ENCODE assay signal across 8 cellular contexts in the genomic region with DNA sequence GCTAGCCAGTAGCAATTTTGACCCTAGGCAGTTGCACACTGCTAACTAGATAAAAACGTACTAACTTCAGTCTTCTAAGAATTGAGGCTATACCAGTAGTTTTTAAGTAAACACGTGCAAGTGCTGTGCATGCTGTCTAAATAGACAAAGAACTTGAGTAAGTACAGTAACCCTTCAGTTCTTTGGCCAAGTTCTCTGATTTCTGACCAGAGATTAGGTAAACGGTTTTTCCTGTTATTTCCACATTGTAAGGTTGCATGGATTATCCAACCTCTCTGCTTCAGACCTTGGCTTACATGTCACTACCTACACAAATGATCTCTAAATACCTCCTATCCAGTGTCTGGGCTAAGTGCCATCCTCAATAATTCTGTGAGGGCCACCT. TPM values are rescaled to one million over a fixed set of nuclear protein-coding genes. Genes with fewer than 3 reads are reported as not detected.
A peak's percentile ranks its signal among the peaks of the same experiment; 100 is the strongest.
DNase-seq lines count a peak whose midpoint lies in the region; ATAC-seq and TF ChIP-seq lines count a peak whose summit lies in the region.

No MANE protein-coding gene starts in this region.

- 26 to 28% methylated on average over 3 of the region's 3 CpGs for WGBS in endodermal cell (ENCODE audit: insufficient coverage in 1 of 2, insufficient read length in 1 of 2), 2 experiments

- DNase-seq in CD8-positive, alpha-beta memory T cell, result no peak
- DNase-seq in NT2/D1 (ENCODE audit: low read depth, low spot score) (no peak), endodermal cell (no peak), foreskin melanocyte (no peak), OCI-M2 (lab: John Stamatoyannopoulos, UW; ENCODE audit: unreplicated experiment) (no peak), GOT3 (lab: John Stamatoyannopoulos, UW) (no peak)

- ATAC-seq in GM21786 (IDR thresholded peaks at IDR 0.05; ENCODE audit: unreplicated experiment), result no peak

- peak overlapping the region; percentile 21 for H3K27ac ChIP-seq in CD8-positive, alpha-beta memory T cell (ENCODE audit: low read depth, low read length)
- H3K27ac ChIP-seq in endodermal cell (ENCODE audit: low read depth, low read length) (peak overlapping the region; percentile 88), neutrophil (peak overlapping the region; percentile 81)

- CTCF ChIA-PET in CD8-positive, alpha-beta memory T cell (lab: Charles Lee), result interaction anchor here (0.8 to 3.5 kb wide), 35 partner anchors 10 to 623 kb away, joined by 3 to 69 read pairs (median 6); partner anchors contain the start of genes ACAP2, LSG1 and PPP1R2

- peaks cover 0 to 7% (median 0%) of the 10 kb centered on the region in 3 donors for H3K36me3 Mint-ChIP-seq in CD8-positive, alpha-beta memory T cell
- peaks cover 20% of the 10 kb centered on the region for H3K36me3 Mint-ChIP-seq in endodermal cell (ENCODE audit: low read depth)

- H3K4me3 ChIP-seq in CD8-positive, alpha-beta memory T cell (ENCODE audit: low read length), result peak overlapping the region; percentile 85
- peak overlapping the region; percentile 88 for H3K4me3 ChIP-seq in NT2/D1 (ENCODE audit: insufficient read length, low read depth)
- H3K4me3 ChIP-seq in endodermal cell (ENCODE audit: low read length), result peak overlapping the region; percentile 87
- H3K4me3 ChIP-seq in neutrophil (ENCODE audit: low read depth in 1 of 2, low read length in 1 of 2), result peak overlapping the region; percentile 94 to 98

- H3K27me3 ChIP-seq in CD8-positive, alpha-beta memory T cell (ENCODE audit: insufficient read depth, low read length, poor library complexity, severe bottlenecking), result no peaks in the 10 kb centered on the region
- H3K27me3 ChIP-seq in NT2/D1 (ENCODE audit: insufficient read depth, insufficient read length), result no peaks in the 10 kb centered on the region
- H3K27me3 ChIP-seq in endodermal cell (ENCODE audit: control insufficient read depth, insufficient read depth, low read length, poor library complexity, severe bottlenecking), result no peaks in the 10 kb centered on the region
- no peaks in the 10 kb centered on the region for H3K27me3 ChIP-seq in neutrophil

- no peaks in the 10 kb centered on the region for H3K27me3 Mint-ChIP-seq in CD8-positive, alpha-beta memory T cell
- H3K27me3 Mint-ChIP-seq in endodermal cell (ENCODE audit: insufficient read depth), result no peaks in the 10 kb centered on the region

- POLR2A ChIA-PET in CD8-positive, alpha-beta memory T cell (lab: Charles Lee), result interaction anchor here (0.9 to 2.0 kb wide), 6 partner anchors 11 to 600 kb away, joined by 3 to 10 read pairs (median 4); partner anchors contain the start of genes ACAP2, LSG1 and PPP1R2

- no peaks in the 10 kb centered on the region for H3K9me3 ChIP-seq in CD8-positive, alpha-beta memory T cell (ENCODE audit: low read length)
- H3K9me3 ChIP-seq in NT2/D1 (ENCODE audit: insufficient read depth, low read length) (no peaks in the 10 kb centered on the region), endodermal cell (ENCODE audit: control insufficient read depth, low read length) (no peaks in the 10 kb centered on the region), neutrophil (no peaks in the 10 kb centered on the region)

- peaks cover 19 to 25% (median 25%) of the 10 kb centered on the region in 3 donors for H3K4me1 Mint-ChIP-seq in CD8-positive, alpha-beta memory T cell
- H3K4me1 Mint-ChIP-seq in endodermal cell, result peaks cover 24% of the 10 kb centered on the region

- no peaks in the 10 kb centered on the region for H3K9me3 Mint-ChIP-seq in CD8-positive, alpha-beta memory T cell
- H3K9me3 Mint-ChIP-seq in endodermal cell, result no peaks in the 10 kb centered on the region

- H3K4me1 ChIP-seq in CD8-positive, alpha-beta memory T cell (ENCODE audit: insufficient read depth, low read length), result peaks cover 18% of the 10 kb centered on the region
- H3K4me1 ChIP-seq in NT2/D1 (ENCODE audit: insufficient read depth, insufficient read length) (peaks cover 11% of the 10 kb centered on the region), endodermal cell (ENCODE audit: control insufficient read depth, insufficient read depth, low read length) (peaks cover 17% of the 10 kb centered on the region), neutrophil (ENCODE audit: control insufficient read depth in 1 of 2, insufficient read depth in 1 of 2, low read depth in 1 of 2, low read length in 1 of 2) (peaks cover 26 to 29% of the 10 kb centered on the region in 2 experiments)

- H3K9ac ChIP-seq in NT2/D1 (ENCODE audit: insufficient read length, low read depth) (peak overlapping the region; percentile 72), endodermal cell (ENCODE audit: extremely low read depth, low read length, poor library complexity, severe bottlenecking) (no peak overlapping the region)

- H3K36me3 ChIP-seq in CD8-positive, alpha-beta memory T cell (ENCODE audit: insufficient read depth, low read length), result no peaks in the 10 kb centered on the region
- H3K36me3 ChIP-seq in NT2/D1 (ENCODE audit: insufficient read depth, insufficient read length, low read length), result peaks cover 23% of the 10 kb centered on the region
- peaks cover 18% of the 10 kb centered on the region for H3K36me3 ChIP-seq in endodermal cell (ENCODE audit: control insufficient read depth, insufficient read depth, low read length)
- peaks cover 19% of the 10 kb centered on the region for H3K36me3 ChIP-seq in neutrophil

- peak overlapping the region in 7 of 8 donors; percentile 58 to 95 (median 80) for H3K27ac Mint-ChIP-seq in CD8-positive, alpha-beta memory T cell
- H3K27ac Mint-ChIP-seq in endodermal cell, result peak overlapping the region; percentile 87

- no peak for TF ChIP-seq CTCF in endodermal cell (conservative IDR thresholded peaks at IDR 0.05)
- no peak for TF ChIP-seq CTCF in neutrophil (IDR thresholded peaks at IDR 0.05)

- H3K4me3 Mint-ChIP-seq in CD8-positive, alpha-beta memory T cell, result peak overlapping the region; percentile 85 to 95 (median 88)
- H3K4me3 Mint-ChIP-seq in endodermal cell, result peak overlapping the region; percentile 67

RNA-seq across cellular contexts. Expression of gene XXYLT1, which starts 0.9 kb away (rescaled TPM):
- 10 to 100 TPM in 1 of 2 experiments, 1 to 10 TPM in 1; 8.3 to 10.5 TPM for total RNA-seq in CD8-positive, alpha-beta memory T cell
- 7.9 TPM for polyA plus RNA-seq in CD8-positive, alpha-beta memory T cell
- total RNA-seq in endodermal cell, result 10 to 100 TPM; 35.5 to 38.3 TPM
- polyA plus RNA-seq in endodermal cell (2013, experiment 1 of 2), result 41.5 TPM
- 41.3 TPM for polyA plus RNA-seq in endodermal cell (2013, experiment 2 of 2)

Comparison
In these comparisons a context has a peak if more than half of its experiments do, and no peak if none do; other contexts are left out.
1. H3K27ac ChIP-seq: peak in every context shown above with its lines; median percentile 88 in endodermal cell; 81 in neutrophil; 21 in CD8-positive, alpha-beta memory T cell.